Comparison of ENCODE assay signal across 1 cellular context in the genomic region with DNA sequence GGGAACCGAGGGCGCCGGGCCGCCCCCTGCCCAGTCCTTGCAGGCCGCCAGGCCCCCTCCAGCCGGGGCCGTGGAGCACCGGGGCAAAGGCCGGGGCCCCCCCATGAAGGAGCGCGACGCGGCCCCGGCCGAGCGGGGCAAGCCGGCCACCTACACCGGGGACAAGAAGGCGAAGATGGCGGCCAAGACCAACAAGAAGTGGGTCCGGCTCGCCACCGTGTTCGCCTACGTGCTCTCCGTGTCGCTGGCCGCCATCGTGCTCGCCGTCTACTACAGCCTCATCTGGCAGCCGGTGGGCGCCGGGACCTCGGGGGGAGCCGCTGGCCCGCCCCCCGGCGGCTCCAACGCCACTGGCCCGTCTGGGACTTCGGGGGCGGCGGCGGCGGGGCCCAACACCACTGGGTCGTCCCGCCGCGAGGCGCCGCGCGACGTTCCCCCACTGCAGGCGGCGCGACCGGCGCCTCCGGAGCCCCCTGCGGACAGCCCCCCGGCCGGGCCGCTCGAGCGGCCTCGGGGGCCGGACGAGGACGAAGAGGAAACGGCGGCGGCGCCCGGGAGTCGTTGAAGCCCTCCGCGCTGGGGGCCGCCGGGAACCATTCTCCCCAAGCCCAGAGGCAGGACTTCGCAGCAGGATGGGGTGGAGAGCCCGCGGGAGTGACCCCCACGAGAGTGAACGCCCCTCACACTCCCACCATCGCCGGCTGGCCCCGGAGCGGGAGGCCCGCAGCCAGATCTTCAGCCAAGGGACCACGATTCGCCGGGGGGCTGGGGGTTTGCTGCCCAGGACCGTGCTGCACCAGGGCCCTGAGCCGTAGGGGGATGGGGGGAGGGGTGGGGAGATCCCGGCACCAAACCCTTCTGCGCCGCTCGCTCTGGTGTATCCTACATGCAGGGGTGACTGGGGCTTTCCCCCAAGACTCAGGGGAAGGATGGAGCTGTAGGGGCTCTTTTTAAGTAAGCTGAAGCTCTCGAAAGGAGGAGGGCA.
TF ChIP-seq lines count a peak whose summit lies in the region.

No MANE protein-coding gene starts in this region.

TF ChIP-seq in GM23338, 12 proteins besides CTCF, POLR2A, EP300 and RAD21 (continued from another document):
- TF ChIP-seq, protein P1, sequence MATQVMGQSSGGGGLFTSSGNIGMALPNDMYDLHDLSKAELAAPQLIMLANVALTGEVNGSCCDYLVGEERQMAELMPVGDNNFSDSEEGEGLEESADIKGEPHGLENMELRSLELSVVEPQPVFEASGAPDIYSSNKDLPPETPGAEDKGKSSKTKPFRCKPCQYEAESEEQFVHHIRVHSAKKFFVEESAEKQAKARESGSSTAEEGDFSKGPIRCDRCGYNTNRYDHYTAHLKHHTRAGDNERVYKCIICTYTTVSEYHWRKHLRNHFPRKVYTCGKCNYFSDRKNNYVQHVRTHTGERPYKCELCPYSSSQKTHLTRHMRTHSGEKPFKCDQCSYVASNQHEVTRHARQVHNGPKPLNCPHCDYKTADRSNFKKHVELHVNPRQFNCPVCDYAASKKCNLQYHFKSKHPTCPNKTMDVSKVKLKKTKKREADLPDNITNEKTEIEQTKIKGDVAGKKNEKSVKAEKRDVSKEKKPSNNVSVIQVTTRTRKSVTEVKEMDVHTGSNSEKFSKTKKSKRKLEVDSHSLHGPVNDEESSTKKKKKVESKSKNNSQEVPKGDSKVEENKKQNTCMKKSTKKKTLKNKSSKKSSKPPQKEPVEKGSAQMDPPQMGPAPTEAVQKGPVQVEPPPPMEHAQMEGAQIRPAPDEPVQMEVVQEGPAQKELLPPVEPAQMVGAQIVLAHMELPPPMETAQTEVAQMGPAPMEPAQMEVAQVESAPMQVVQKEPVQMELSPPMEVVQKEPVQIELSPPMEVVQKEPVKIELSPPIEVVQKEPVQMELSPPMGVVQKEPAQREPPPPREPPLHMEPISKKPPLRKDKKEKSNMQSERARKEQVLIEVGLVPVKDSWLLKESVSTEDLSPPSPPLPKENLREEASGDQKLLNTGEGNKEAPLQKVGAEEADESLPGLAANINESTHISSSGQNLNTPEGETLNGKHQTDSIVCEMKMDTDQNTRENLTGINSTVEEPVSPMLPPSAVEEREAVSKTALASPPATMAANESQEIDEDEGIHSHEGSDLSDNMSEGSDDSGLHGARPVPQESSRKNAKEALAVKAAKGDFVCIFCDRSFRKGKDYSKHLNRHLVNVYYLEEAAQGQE (IDR thresholded peaks at IDR 0.05; ENCODE audit: unreplicated experiment): no peak
- no peak for TF ChIP-seq JUNB (IDR thresholded peaks at IDR 0.05; ENCODE audit: unreplicated experiment)
- no peak for TF ChIP-seq EZH2phosphoT487 (IDR thresholded peaks at IDR 0.05; ENCODE audit: unreplicated experiment)
- TF ChIP-seq, protein P2, sequence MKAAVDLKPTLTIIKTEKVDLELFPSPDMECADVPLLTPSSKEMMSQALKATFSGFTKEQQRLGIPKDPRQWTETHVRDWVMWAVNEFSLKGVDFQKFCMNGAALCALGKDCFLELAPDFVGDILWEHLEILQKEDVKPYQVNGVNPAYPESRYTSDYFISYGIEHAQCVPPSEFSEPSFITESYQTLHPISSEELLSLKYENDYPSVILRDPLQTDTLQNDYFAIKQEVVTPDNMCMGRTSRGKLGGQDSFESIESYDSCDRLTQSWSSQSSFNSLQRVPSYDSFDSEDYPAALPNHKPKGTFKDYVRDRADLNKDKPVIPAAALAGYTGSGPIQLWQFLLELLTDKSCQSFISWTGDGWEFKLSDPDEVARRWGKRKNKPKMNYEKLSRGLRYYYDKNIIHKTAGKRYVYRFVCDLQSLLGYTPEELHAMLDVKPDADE (IDR thresholded peaks at IDR 0.05): no peak
TF ChIP-seq in GM23338: peak in this region for 0.
